Comparison of ENCODE assay signal across 8 cellular contexts in the genomic region with DNA sequence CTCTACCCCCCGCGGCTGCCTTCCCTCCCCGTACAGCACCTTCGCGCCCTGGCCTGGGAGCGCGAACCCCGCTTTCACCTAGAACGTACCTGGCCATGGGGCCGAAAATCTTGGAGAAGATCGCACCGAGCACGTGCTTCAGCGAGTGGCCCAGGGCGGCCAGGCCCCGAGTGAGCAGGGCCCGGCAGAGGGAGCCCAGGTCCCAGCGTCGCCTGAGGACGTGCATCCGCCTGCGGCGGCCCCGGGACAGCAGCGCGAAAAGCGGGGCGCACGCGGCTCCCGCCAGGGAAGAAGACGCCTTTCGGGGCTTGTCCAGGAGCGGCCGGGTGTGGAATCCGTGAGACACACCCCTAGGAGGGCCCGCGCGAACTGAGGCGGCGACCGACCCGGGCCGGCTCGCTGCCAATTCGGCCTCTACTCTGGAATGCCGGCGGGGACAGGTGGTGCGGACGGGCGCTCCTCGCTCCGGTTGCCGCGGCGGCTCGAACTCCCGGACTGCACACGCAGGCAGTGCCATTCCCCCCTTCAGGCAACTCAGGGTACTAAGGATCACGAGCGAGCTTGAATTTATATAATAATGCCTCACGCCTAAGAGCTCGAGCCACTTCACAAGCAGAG. TPM values are rescaled to one million over a fixed set of nuclear protein-coding genes. Genes with fewer than 3 reads are reported as not detected.
DNase-seq lines count a peak whose midpoint lies in the region; ATAC-seq, FAIRE-seq and TF ChIP-seq lines count a peak whose summit lies in the region.

A gene (minus strand): TSS at position 544 of the 618 bp plus-strand sequence.

- H3K4me1 Mint-ChIP-seq in naive B cell, result peaks cover 0 to 13% (median 5%) of the 10 kb centered on the region in 3 donors

- H3K4me1 ChIP-seq in BE2C, result no peaks in the 10 kb centered on the region
- H3K4me1 ChIP-seq in colonic mucosa, result no peaks in the 10 kb centered on the region

- intact Hi-C loops in colonic mucosa (cut with DNase I), result no loop called here

- H3K27ac ChIP-seq in colonic mucosa, result no peak within 1 kb of the TSS

- H3K27me3 ChIP-seq in BE2C, result peaks cover 27% of the 10 kb centered on the region
- H3K27me3 ChIP-seq in colonic mucosa, result peaks cover 5% of the 10 kb centered on the region

- no peak for TF ChIP-seq RAD21 in Ishikawa (IDR thresholded peaks at IDR 0.05; ENCODE audit: low read depth)

- peak within 1 kb of the TSS in 5 of 8 donors; percentile 20 to 56 (median 37) for H3K4me3 Mint-ChIP-seq in naive B cell

- TF ChIP-seq EP300 in Ishikawa (IDR thresholded peaks at IDR 0.05; ENCODE audit: borderline replicate concordance), result no peak

- no peak for ATAC-seq in naive B cell (ENCODE audit: low read depth in 2 of 2)
- no peak for ATAC-seq in HG02870 (IDR thresholded peaks at IDR 0.05; ENCODE audit: unreplicated experiment)

- no peaks in the 10 kb centered on the region for H3K9me3 ChIP-seq in BE2C
- no peaks in the 10 kb centered on the region for H3K9me3 ChIP-seq in colonic mucosa

- no peak for TF ChIP-seq POLR2A in GM12891 (IDR thresholded peaks at IDR 0.05; ENCODE audit: low read depth, low read length)

- H3K36me3 ChIP-seq in BE2C (no peaks in the 10 kb centered on the region), colonic mucosa (no peaks in the 10 kb centered on the region)

- H3K27ac Mint-ChIP-seq in naive B cell, result no peak within 1 kb of the TSS

- peak; percentile 11 for DNase-seq in BE2C
- peak; percentile 34 for DNase-seq in colonic mucosa
- no peak for DNase-seq in naive B cell
- DNase-seq in hippocampal formation (lab: John Stamatoyannopoulos, UW), result no peak
- DNase-seq in GM12891 (ENCODE audit: insufficient read length, low spot score), result no peak
- DNase-seq in EL, result no peak

- peaks cover 0 to 4% (median 0%) of the 10 kb centered on the region in 7 donors for H3K9me3 Mint-ChIP-seq in naive B cell

- H3K4me3 ChIP-seq in BE2C (ENCODE audit: low read depth, low read length) (peak within 1 kb of the TSS; percentile 43), colonic mucosa (peak within 1 kb of the TSS; percentile 28)

- no peak for FAIRE-seq in GM12891 (lab: Jason Lieb, UNC)

- peaks cover 23 to 48% (median 32%) of the 10 kb centered on the region in 3 donors for H3K27me3 Mint-ChIP-seq in naive B cell

- peaks cover 0 to 8% of the 10 kb centered on the region in 2 donors for H3K36me3 Mint-ChIP-seq in naive B cell

- TF ChIP-seq CTCF in BE2C (IDR thresholded peaks at IDR 0.05; ENCODE audit: low read depth, low read length), result no peak
- TF ChIP-seq CTCF in colonic mucosa (IDR thresholded peaks at IDR 0.05), result no peak

- H3K9ac ChIP-seq in colonic mucosa (ENCODE audit: low read depth in 2 of 2, low read length in 2 of 2), result no peak within 1 kb of the TSS

TF ChIP-seq in Ishikawa, 13 proteins besides CTCF, POLR2A, EP300 and RAD21:
- TF ChIP-seq, protein P1, sequence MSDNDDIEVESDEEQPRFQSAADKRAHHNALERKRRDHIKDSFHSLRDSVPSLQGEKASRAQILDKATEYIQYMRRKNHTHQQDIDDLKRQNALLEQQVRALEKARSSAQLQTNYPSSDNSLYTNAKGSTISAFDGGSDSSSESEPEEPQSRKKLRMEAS (IDR thresholded peaks at IDR 0.05), result peak; percentile 95
- TF ChIP-seq TEAD4 (IDR thresholded peaks at IDR 0.05), result peak; percentile 24; the same call in 1 of the 2 replicates
- no peak for TF ChIP-seq EGR1 (IDR thresholded peaks at IDR 0.05)
- no peak for TF ChIP-seq ZBTB7A (IDR thresholded peaks at IDR 0.05; ENCODE audit: low read depth)
- no peak for TF ChIP-seq TAF1 (IDR thresholded peaks at IDR 0.05; ENCODE audit: low read depth)

TF ChIP-seq in GM12891, 5 proteins besides CTCF, POLR2A, EP300 and RAD21:
- no peak for TF ChIP-seq TAF1 (IDR thresholded peaks at IDR 0.05; ENCODE audit: low read depth, low read length)
- TF ChIP-seq POU2F2 (IDR thresholded peaks at IDR 0.05; ENCODE audit: low read depth, low read length), result no peak
- TF ChIP-seq PAX5 (IDR thresholded peaks at IDR 0.05; ENCODE audit: insufficient read depth, low read length, severe bottlenecking), result no peak
- TF ChIP-seq POLR2AphosphoS5 (IDR thresholded peaks at IDR 0.05; ENCODE audit: low read depth, low read length), result no peak
- no peak for TF ChIP-seq SPI1 (IDR thresholded peaks at IDR 0.05; ENCODE audit: low read depth, low read length)

RNA-seq across cellular contexts. Expression of the gene that starts here (rescaled TPM):
- polyA plus RNA-seq in BE2C (2012; ENCODE audit: insufficient read depth, insufficient read length, low read depth), result 9.7 TPM
- 1 to 10 TPM in 1 of 2 donors, under 1 TPM in 1; 0.85 to 2.0 TPM for total RNA-seq in colonic mucosa
- polyA plus RNA-seq in naive B cell (ENCODE audit: low read depth in 6 of 6), result not detected
- polyA plus RNA-seq in GM12891 (2012; ENCODE audit: low read depth, missing spikeins), result not detected

Comparison
In these comparisons a context has a peak if more than half of its experiments do, and no peak if none do; other contexts are left out.
1. DNase-seq: peak in BE2C (single experiment) and colonic mucosa (single experiment); none in naive B cell (single experiment), hippocampal formation (0 of 2), GM12891 (single experiment) and EL (single experiment).